In genomic region chr2:216341151-216341550, GRCh38 we compare ENCODE assay signal across 9 cellular contexts. TPM values are rescaled to one million over a fixed set of nuclear protein-coding genes. Genes with fewer than 3 reads are reported as not detected.
DNase-seq lines count a peak whose midpoint lies in the region; ATAC-seq and TF ChIP-seq lines count a peak whose summit lies in the region.
"Had no signal": no experiment of that assay in that cellular context is flagged by ENCODE, and none has a peak within 500 bp of the region (broad histone marks: within the 10 kb centered on the region; RNA-seq: fewer than 3 reads in every experiment).

No MANE protein-coding gene starts in this region.

- no peak overlapping the region for H3K4me3 ChIP-seq in foreskin fibroblast (ENCODE audit: low read depth in 1 of 2, low read length in 2 of 2)

- DNase-seq in stimulated activated CD4-positive, alpha-beta T cell treated with anti-CD3 and anti-CD28 coated beads, Interleukin-15, amount 100 ng/mL, for 24 hours = peak; percentile 49
- DNase-seq in stimulated activated CD4-positive, alpha-beta T cell treated with anti-CD3 and anti-CD28 coated beads, Interleukin-12 subunit alpha, Interleukin-12 subunit beta, amount 100 ng/mL, for 4 hours = no peak
- DNase-seq in NCI-H524 (lab: John Stamatoyannopoulos, UW) (peak; percentile 37 to 68), foreskin fibroblast (peak; percentile 45 to 69), ureter (ENCODE audit: low spot score) (peak; percentile 33), erythroblast (lab: John Stamatoyannopoulos, UW) (no peak), NCI-H526 (lab: John Stamatoyannopoulos, UW) (no peak)
- DNase-seq: T-helper 17 cell had no signal

- TF ChIP-seq POLR2A in erythroblast (IDR thresholded peaks at IDR 0.05; ENCODE audit: low read length) = no peak

- TF ChIP-seq CTCF in foreskin fibroblast (IDR thresholded peaks at IDR 0.05; ENCODE audit: low read depth, low read length) = no peak

- ATAC-seq in GM21825 (IDR thresholded peaks at IDR 0.05; ENCODE audit: unreplicated experiment) = no peak
- ATAC-seq: T-helper 17 cell had no signal

RNA-seq across cellular contexts. Expression of gene MARCHF4, which starts 31.1 kb away (rescaled TPM):
- total RNA-seq in ureter = not detected
- total RNA-seq: T-helper 17 cell had no signal

Comparison
In these comparisons a context has a peak if more than half of its experiments do, and no peak if none do; other contexts are left out.
1. DNase-seq: peak in stimulated activated CD4-positive, alpha-beta T cell treated with anti-CD3 and anti-CD28 coated beads, Interleukin-15, amount 100 ng/mL, for 24 hours (single experiment), NCI-H524 (2 of 2), foreskin fibroblast (2 of 2) and ureter (single experiment); none in stimulated activated CD4-positive, alpha-beta T cell treated with anti-CD3 and anti-CD28 coated beads, Interleukin-12 subunit alpha, Interleukin-12 subunit beta, amount 100 ng/mL, for 4 hours (single experiment), erythroblast (0 of 2) and NCI-H526 (0 of 2).